ENCODE assay signal across 18 cellular contexts in genomic region chr2:52264488-52264887, GRCh38.
DNase-seq lines count a peak whose midpoint lies in the region; ATAC-seq and TF ChIP-seq lines count a peak whose summit lies in the region.
"Had no signal": no experiment of that assay in that cellular context is flagged by ENCODE, and none has a peak within 500 bp of the region (broad histone marks: within the 10 kb centered on the region; RNA-seq: fewer than 3 reads in every experiment).

No MANE protein-coding gene starts in this region.

- no peak overlapping the region for H3K4me3 Mint-ChIP-seq in activated T-cell treated with anti-CD3 and anti-CD28 coated beads, Interleukin-2, amount 50 U/mL, for 4 hours
- H3K4me3 Mint-ChIP-seq: activated B cell treated with CpG ODN at 0.5 μM for 24 hours; CD4-positive, alpha-beta T cell had no signal

- no peaks in the 10 kb centered on the region for H3K27me3 ChIP-seq in SU-DHL-6 (ENCODE audit: low read length)
- H3K27me3 ChIP-seq: hepatocyte had no signal

- no peaks in the 10 kb centered on the region for H3F3A ChIP-seq in SU-DHL-6 (ENCODE audit: insufficient read depth)

- TF ChIP-seq CTCF in SU-DHL-6 (IDR thresholded peaks at IDR 0.05; ENCODE audit: insufficient read depth, low read length, poor library complexity, severe bottlenecking), result no peak

- peak overlapping the region; percentile 12 for H3K9ac ChIP-seq in SU-DHL-6 (ENCODE audit: low read length)

- no peaks in the 10 kb centered on the region for H3K36me3 ChIP-seq in SU-DHL-6 (ENCODE audit: low read length)

- peaks cover 8% of the 10 kb centered on the region for H3K9me3 Mint-ChIP-seq in activated T-cell treated with anti-CD3 and anti-CD28 coated beads, Interleukin-2, amount 50 U/mL, for 4 hours

- H3K4me2 ChIP-seq in SU-DHL-6 (ENCODE audit: low read depth, low read length, poor library complexity, severe bottlenecking), result peak overlapping the region; percentile 49
- H3K4me2 ChIP-seq: hepatocyte had no signal

- no peaks in the 10 kb centered on the region for H3K9me2 ChIP-seq in SU-DHL-6 (replicated peaks; ENCODE audit: insufficient read depth, low read length)

- no peaks in the 10 kb centered on the region for H3K27me3 Mint-ChIP-seq in activated T-cell treated with anti-CD3 and anti-CD28 coated beads, Interleukin-2, amount 50 U/mL, for 4 hours (ENCODE audit: low read depth)
- H3K27me3 Mint-ChIP-seq: activated B cell treated with CpG ODN at 0.5 μM for 24 hours; CD4-positive, alpha-beta T cell had no signal

- no peaks in the 10 kb centered on the region for H3K36me3 Mint-ChIP-seq in activated T-cell treated with anti-CD3 and anti-CD28 coated beads, Interleukin-2, amount 50 U/mL, for 4 hours (ENCODE audit: insufficient read depth)

- no peak overlapping the region for H3K4me3 ChIP-seq in SU-DHL-6 (ENCODE audit: insufficient read depth, low read length, poor library complexity, severe bottlenecking)
- H3K4me3 ChIP-seq: hepatocyte had no signal

- peaks cover 3% of the 10 kb centered on the region; the same call in 1 of the 2 replicates for H3K9me3 ChIP-seq in SU-DHL-6 (ENCODE audit: insufficient read depth, low read length)

- DNase-seq in COLO668 (lab: John Stamatoyannopoulos, UW; ENCODE audit: unreplicated experiment), result peak; percentile 42
- DNase-seq in NCI-H1092 treated with DMSO at 0.1 percent for 48 hours (lab: John Stamatoyannopoulos, UW), result peak; percentile 63
- DNase-seq in NCI-H510A (lab: John Stamatoyannopoulos, UW), result peak; percentile 26
- no peak for DNase-seq in activated naive CD4-positive, alpha-beta T cell (lab: John Stamatoyannopoulos, UW)
- no peak for DNase-seq in activated T-cell treated with anti-CD3 and anti-CD28 coated beads, Interleukin-2, amount 50 U/mL, for 1 hour
- no peak for DNase-seq in activated CD4-positive, CD25-positive, alpha-beta regulatory T cell (lab: John Stamatoyannopoulos, UW)
- no peak for DNase-seq in activated T-cell treated with anti-CD3 and anti-CD28 coated beads, Interleukin-2, amount 50 U/mL, for 4 hours
- DNase-seq: activated B cell treated with CpG ODN at 0.5 μM for 24 hours; activated CD8-positive, alpha-beta memory T cell treated with anti-CD3 and anti-CD28 coated beads for 24 hours; amygdala; CD4-positive, alpha-beta T cell; effector memory CD4-positive, alpha-beta T cell; Kasumi-1; kidney glomerular epithelial cell; midbrain; NCI-H446 treated with DMSO at 0.1 percent for 48 hours had no signal

- H3K4me1 Mint-ChIP-seq in activated T-cell treated with anti-CD3 and anti-CD28 coated beads, Interleukin-2, amount 50 U/mL, for 4 hours (ENCODE audit: low read depth), result no peaks in the 10 kb centered on the region
- H3K4me1 Mint-ChIP-seq: activated B cell treated with CpG ODN at 0.5 μM for 24 hours had no signal

- H2AFZ ChIP-seq in SU-DHL-6 (ENCODE audit: low read depth, low read length, severe bottlenecking), result peak overlapping the region; percentile 92
- H2AFZ ChIP-seq: hepatocyte had no signal

- H3K27ac ChIP-seq in SU-DHL-6 (ENCODE audit: low read depth, low read length), result peak overlapping the region; percentile 50
- H3K27ac ChIP-seq: hepatocyte had no signal

- no peaks in the 10 kb centered on the region for H4K20me1 ChIP-seq in SU-DHL-6 (ENCODE audit: low read depth, low read length)

- no peak for ATAC-seq in activated T-cell treated with anti-CD3 and anti-CD28 coated beads, Interleukin-2, amount 50 U/mL, for 4 hours

- H3K79me2 ChIP-seq in SU-DHL-6 (ENCODE audit: insufficient read depth, low read length), result no peaks in the 10 kb centered on the region
- H3K79me2 ChIP-seq: hepatocyte had no signal

Comparison
In these comparisons a context has a peak if more than half of its experiments do, and no peak if none do; other contexts are left out.
1. DNase-seq: peak in COLO668 (single experiment), NCI-H1092 treated with DMSO at 0.1 percent for 48 hours (single experiment) and NCI-H510A (single experiment); none in activated naive CD4-positive, alpha-beta T cell (0 of 4), activated T-cell treated with anti-CD3 and anti-CD28 coated beads, Interleukin-2, amount 50 U/mL, for 1 hour (single experiment), activated CD4-positive, CD25-positive, alpha-beta regulatory T cell (0 of 4) and activated T-cell treated with anti-CD3 and anti-CD28 coated beads, Interleukin-2, amount 50 U/mL, for 4 hours (single experiment).